In the genomic region with DNA sequence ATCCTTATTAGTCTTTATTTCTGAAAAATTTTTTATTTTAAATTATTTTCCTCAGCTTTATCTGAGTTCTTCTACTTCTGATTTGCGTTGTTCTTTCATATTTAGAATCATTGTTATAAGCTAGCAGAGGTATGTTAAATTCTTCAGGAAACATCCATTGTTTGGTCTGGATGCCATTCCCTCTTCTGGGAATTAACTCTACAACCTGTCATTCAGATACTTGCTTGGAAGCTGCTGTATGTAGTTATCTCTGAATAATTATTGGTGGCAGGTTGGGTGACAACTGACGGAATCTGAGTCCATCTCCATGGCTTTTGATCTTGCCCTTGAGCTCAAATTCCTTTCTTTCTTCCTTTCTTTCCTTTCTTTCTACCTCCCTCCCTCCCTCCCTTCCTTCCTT, we compare ENCODE assay signal across 23 cellular contexts.
"Had no signal": no experiment of that assay in that cellular context is flagged by ENCODE, and none has a peak within 500 bp of the region (broad histone marks: within the 10 kb centered on the region; RNA-seq: fewer than 3 reads in every experiment).

No MANE protein-coding gene starts in this region.

- H3K4me1 ChIP-seq: colonic mucosa, esophagus muscularis mucosa, esophagus squamous epithelium, foreskin keratinocyte, gastroesophageal sphincter had no signal

- H3K27ac Mint-ChIP-seq: dendritic cell treated with granulocyte-macrophage colony-stimulating factor and Interleukin-4, amounts not matched to agents 40 ng/mL and 50 ng/mL, for 4 days; effector memory CD8-positive, alpha-beta T cell; endodermal cell had no signal

- H3K36me3 ChIP-seq: colonic mucosa, esophagus muscularis mucosa, esophagus squamous epithelium, gastrocnemius medialis, gastroesophageal sphincter, heart left ventricle, heart right ventricle had no signal

- H3K27ac ChIP-seq: colonic mucosa, coronary artery, dorsolateral prefrontal cortex, epithelial cell of prostate, esophagus muscularis mucosa, esophagus squamous epithelium, foreskin keratinocyte, gastrocnemius medialis, gastroesophageal sphincter, heart left ventricle, heart right ventricle had no signal

- ATAC-seq: effector memory CD8-positive, alpha-beta T cell; foreskin keratinocyte; gastrocnemius medialis; gastroesophageal sphincter; heart left ventricle; heart right ventricle had no signal

- H3K27me3 Mint-ChIP-seq: dendritic cell treated with granulocyte-macrophage colony-stimulating factor and Interleukin-4, amounts not matched to agents 40 ng/mL and 50 ng/mL, for 4 days; effector memory CD8-positive, alpha-beta T cell had no signal

- H3K9me3 ChIP-seq: colonic mucosa, esophagus squamous epithelium had no signal

- H3K4me3 ChIP-seq: colonic mucosa, coronary artery, dorsolateral prefrontal cortex, esophagus muscularis mucosa, esophagus squamous epithelium, gastrocnemius medialis, gastroesophageal sphincter, heart left ventricle, heart right ventricle had no signal

- H3K4me3 Mint-ChIP-seq: dendritic cell treated with granulocyte-macrophage colony-stimulating factor and Interleukin-4, amounts not matched to agents 40 ng/mL and 50 ng/mL, for 4 days; effector memory CD8-positive, alpha-beta T cell; endodermal cell had no signal

- H3K4me1 Mint-ChIP-seq: endodermal cell had no signal

- DNase-seq: colonic mucosa; cortex of kidney; dorsolateral prefrontal cortex; effector CD4-positive, alpha-beta T cell; effector CD8-positive, alpha-beta T cell; effector memory CD4-positive, alpha-beta T cell; effector memory CD8-positive, alpha-beta T cell; endodermal cell; erythroblast; esophagus squamous epithelium; foreskin fibroblast; foreskin keratinocyte; foreskin melanocyte; gastrocnemius medialis; glutamatergic neuron; head of caudate nucleus; heart left ventricle; heart right ventricle had no signal

- H3K27me3 ChIP-seq: colonic mucosa, dorsolateral prefrontal cortex, esophagus muscularis mucosa, esophagus squamous epithelium, gastrocnemius medialis, gastroesophageal sphincter, heart left ventricle, heart right ventricle had no signal
